In the genomic region with DNA sequence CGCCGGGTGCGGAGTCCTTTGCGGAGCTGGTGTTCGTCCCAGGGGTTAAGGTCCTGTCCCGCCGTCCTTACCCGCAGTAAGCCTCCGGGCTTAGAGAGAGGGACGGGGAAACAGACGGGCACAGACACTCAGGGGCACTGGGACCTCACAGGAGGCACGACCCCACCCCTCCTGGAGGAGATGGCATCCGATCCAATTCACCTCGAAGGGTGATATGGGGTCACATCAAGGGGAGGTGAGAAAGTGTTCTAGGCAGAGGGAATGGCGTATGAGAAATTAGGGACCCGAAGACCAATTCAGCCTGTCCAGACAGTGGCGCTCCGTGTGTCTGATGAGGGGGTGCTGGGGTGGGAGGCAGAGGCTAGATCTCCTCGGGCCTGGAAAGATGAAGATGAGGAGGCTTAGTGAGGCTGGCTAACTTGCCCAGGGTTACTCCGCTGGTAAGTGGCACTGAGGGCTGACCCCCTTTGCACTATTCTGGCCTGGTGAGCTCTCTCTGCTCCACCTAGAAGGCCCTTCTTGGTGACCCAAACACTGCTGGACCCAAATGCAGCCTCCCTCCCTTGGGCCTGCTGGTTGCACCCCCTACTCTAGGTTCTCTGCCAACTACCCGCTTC, we compare ENCODE assay signal across 6 cellular contexts. TPM values are rescaled to one million over a fixed set of nuclear protein-coding genes. Genes with fewer than 3 reads are reported as not detected.
DNase-seq lines count a peak whose midpoint lies in the region; ATAC-seq and TF ChIP-seq lines count a peak whose summit lies in the region.

No MANE protein-coding gene starts in this region.

- peak overlapping the region in 1 of 2 experiments; percentile 8 for H3K14ac ChIP-seq in mesenchymal stem cell (ENCODE audit: low read length in 2 of 2)

- no peak for TF ChIP-seq CTCF in Calu3 (IDR thresholded peaks at IDR 0.05; ENCODE audit: unreplicated experiment)

- ATAC-seq in activated T-helper 17 cell treated with anti-CD3 and anti-CD28 coated beads, Interleukin-2, amount 50 U/mL, for 72 hours (replicated peaks), result no peak

- H2BK15ac ChIP-seq in mesenchymal stem cell (ENCODE audit: low read depth, poor library complexity, severe bottlenecking), result peak overlapping the region; percentile 74

- H3K9me3 Mint-ChIP-seq in Calu3 (ENCODE audit: low read depth, unreplicated experiment), result no peaks in the 10 kb centered on the region
- no peaks in the 10 kb centered on the region for H3K9me3 Mint-ChIP-seq in activated T-helper 17 cell treated with anti-CD3 and anti-CD28 coated beads, Interleukin-2, amount 50 U/mL, for 72 hours

- H3K4me3 ChIP-seq in mesenchymal stem cell (ENCODE audit: insufficient read depth in 1 of 2, low read depth in 1 of 2, low read length in 2 of 2), result peak overlapping the region; percentile 58 to 76

- peak overlapping the region; percentile 96 for H4K8ac ChIP-seq in mesenchymal stem cell (ENCODE audit: low read length)

- CTCF ChIA-PET in Calu3 (lab: Charles Lee), result no interaction called here

- peak overlapping the region; percentile 75 for H2AFZ ChIP-seq in mesenchymal stem cell (ENCODE audit: low read depth, low read length)

- peak overlapping the region; percentile 22 for H2AK5ac ChIP-seq in mesenchymal stem cell (ENCODE audit: low read length, severe bottlenecking)

- no peak for DNase-seq in Calu3
- DNase-seq in mesenchymal stem cell, result no peak
- DNase-seq in NCI-H2196 treated with DMSO at 0.1 percent for 48 hours (lab: John Stamatoyannopoulos, UW; ENCODE audit: unreplicated experiment), result no peak
- DNase-seq in Kasumi-1 (lab: John Stamatoyannopoulos, UW), result no peak
- DNase-seq in NCI-H2029 treated with DMSO at 0.1 percent for 48 hours (lab: John Stamatoyannopoulos, UW), result no peak

- H3K4me1 ChIP-seq in mesenchymal stem cell (ENCODE audit: control insufficient read depth, insufficient read depth, low read depth, low read length), result peaks cover 13% of the 10 kb centered on the region

- H3K4me1 Mint-ChIP-seq in Calu3 (ENCODE audit: low read depth, unreplicated experiment), result peaks cover 39% of the 10 kb centered on the region
- H3K4me1 Mint-ChIP-seq in activated T-helper 17 cell treated with anti-CD3 and anti-CD28 coated beads, Interleukin-2, amount 50 U/mL, for 72 hours, result peaks cover 27% of the 10 kb centered on the region

- H3K27ac ChIP-seq in mesenchymal stem cell (ENCODE audit: low read length, poor library complexity, severe bottlenecking), result peak overlapping the region; percentile 97

- peak overlapping the region; percentile 90 for H3K9ac ChIP-seq in mesenchymal stem cell (ENCODE audit: low read length)

- BruUV-seq in Calu3 (replicated peaks; lab: Mats Ljungman, UMichigan), result no TSS peak

- peak overlapping the region; percentile 11 to 50 for H2BK12ac ChIP-seq in mesenchymal stem cell (ENCODE audit: low read length in 2 of 2)

- H2BK5ac ChIP-seq in mesenchymal stem cell (ENCODE audit: low read depth, low read length, poor library complexity, severe bottlenecking), result no peak overlapping the region

- peaks cover 3 to 14% of the 10 kb centered on the region in 2 experiments for H3K36me3 ChIP-seq in mesenchymal stem cell (ENCODE audit: control insufficient read depth in 1 of 2, insufficient read depth in 2 of 2, low read depth in 1 of 2, low read length in 2 of 2)

- H3K4me2 ChIP-seq in mesenchymal stem cell (ENCODE audit: low read length, poor library complexity, severe bottlenecking), result peak overlapping the region; percentile 83

- intact Hi-C loops in Calu3 (cut with micrococcal nuclease; ENCODE audit: unreplicated experiment), result no loop called here

- H3K27me3 ChIP-seq in mesenchymal stem cell (ENCODE audit: control insufficient read depth in 1 of 2, insufficient read depth in 1 of 2, low read length in 2 of 2), result no peaks in the 10 kb centered on the region

- H2BK120ac ChIP-seq in mesenchymal stem cell (ENCODE audit: low read depth, low read length), result peak overlapping the region; percentile 29

- H3K18ac ChIP-seq in mesenchymal stem cell (ENCODE audit: low read depth in 1 of 2, low read length in 2 of 2), result peak overlapping the region; percentile 98 to 99

- peak overlapping the region; percentile 75 for H3K4me3 Mint-ChIP-seq in Calu3 (ENCODE audit: low read depth, unreplicated experiment)
- peak overlapping the region; percentile 88 for H3K4me3 Mint-ChIP-seq in activated T-helper 17 cell treated with anti-CD3 and anti-CD28 coated beads, Interleukin-2, amount 50 U/mL, for 72 hours

- no peaks in the 10 kb centered on the region for H3K79me1 ChIP-seq in mesenchymal stem cell (replicated peaks; ENCODE audit: low read length, poor library complexity, severe bottlenecking)

- no peaks in the 10 kb centered on the region for H3K27me3 Mint-ChIP-seq in Calu3 (ENCODE audit: unreplicated experiment)
- no peaks in the 10 kb centered on the region for H3K27me3 Mint-ChIP-seq in activated T-helper 17 cell treated with anti-CD3 and anti-CD28 coated beads, Interleukin-2, amount 50 U/mL, for 72 hours

- H3K27ac Mint-ChIP-seq in Calu3 (ENCODE audit: unreplicated experiment), result peak overlapping the region; percentile 100
- H3K27ac Mint-ChIP-seq in activated T-helper 17 cell treated with anti-CD3 and anti-CD28 coated beads, Interleukin-2, amount 50 U/mL, for 72 hours, result peak overlapping the region; percentile 100

- H3K9me3 ChIP-seq in mesenchymal stem cell (ENCODE audit: control insufficient read depth, low read length), result no peaks in the 10 kb centered on the region

- WGBS in mesenchymal stem cell, result 57% methylated on average over 21 of the region's 21 CpGs

- H3K4ac ChIP-seq in mesenchymal stem cell (ENCODE audit: low read depth in 1 of 2, low read length in 2 of 2), result peak overlapping the region; percentile 82 to 90

- peaks cover 18% of the 10 kb centered on the region for H3K36me3 Mint-ChIP-seq in Calu3 (ENCODE audit: insufficient read depth, unreplicated experiment)
- peaks cover 24% of the 10 kb centered on the region for H3K36me3 Mint-ChIP-seq in activated T-helper 17 cell treated with anti-CD3 and anti-CD28 coated beads, Interleukin-2, amount 50 U/mL, for 72 hours (ENCODE audit: low read depth)

- H4K91ac ChIP-seq in mesenchymal stem cell (ENCODE audit: low read length), result peak overlapping the region; percentile 100

- no peak overlapping the region for H3K23ac ChIP-seq in mesenchymal stem cell (ENCODE audit: low read length in 2 of 2)

RNA-seq across cellular contexts. Expression of a gene that starts 12.1 kb away (rescaled TPM):
- total RNA-seq in Calu3 (2022), result 5.2 and 5.9 TPM in 2 replicates
- 10 to 100 TPM; 15.9 to 62.7 TPM for total RNA-seq in activated T-helper 17 cell treated with anti-CD3 and anti-CD28 coated beads, Interleukin-2, amount 50 U/mL, for 72 hours
- polyA plus RNA-seq in mesenchymal stem cell (2013, experiment 1 of 2), result 22.8 TPM
- polyA plus RNA-seq in mesenchymal stem cell (2013, experiment 2 of 2), result 20.2 TPM

RNA-seq across cellular contexts. Expression of a gene that starts 13.3 kb away (rescaled TPM):
- total RNA-seq in Calu3 (2022), result 0.66 and 0.69 TPM in 2 replicates
- total RNA-seq in activated T-helper 17 cell treated with anti-CD3 and anti-CD28 coated beads, Interleukin-2, amount 50 U/mL, for 72 hours, result 1 to 10 TPM in 1 of 2 donors, under 1 TPM in 1; 0.56 to 1.2 TPM
- polyA plus RNA-seq in mesenchymal stem cell (2013, experiment 1 of 2), result 0.08 TPM
- 0.11 TPM for polyA plus RNA-seq in mesenchymal stem cell (2013, experiment 2 of 2)

RNA-seq across cellular contexts. Expression of a gene that starts 20.3 kb away (rescaled TPM):
- total RNA-seq in Calu3 (2022), result 15.6 and 17.8 TPM in 2 replicates
- total RNA-seq in activated T-helper 17 cell treated with anti-CD3 and anti-CD28 coated beads, Interleukin-2, amount 50 U/mL, for 72 hours, result 10 to 100 TPM; 58.7 to 92.0 TPM
- 28.1 TPM for polyA plus RNA-seq in mesenchymal stem cell (2013, experiment 1 of 2)
- polyA plus RNA-seq in mesenchymal stem cell (2013, experiment 2 of 2), result 26.8 TPM

RNA-seq across cellular contexts. Expression of a gene that starts 22.6 kb away (rescaled TPM):
- total RNA-seq in Calu3 (2022), result 0.76 and 0.78 TPM in 2 replicates
- 1 to 10 TPM in 1 of 2 donors, under 1 TPM in 1; 0.64 to 1.1 TPM for total RNA-seq in activated T-helper 17 cell treated with anti-CD3 and anti-CD28 coated beads, Interleukin-2, amount 50 U/mL, for 72 hours
- polyA plus RNA-seq in mesenchymal stem cell (2013, experiment 1 of 2), result 0.57 TPM
- 0.70 TPM for polyA plus RNA-seq in mesenchymal stem cell (2013, experiment 2 of 2)

RNA-seq across cellular contexts. Expression of a gene that starts 32.5 kb away (rescaled TPM):
- 0.40 TPM in 1 of 2 replicates, not detected in the other for total RNA-seq in Calu3 (2022)
- 1 to 10 TPM in 1 of 2 donors, under 1 TPM in 1; 0.97 to 2.0 TPM for total RNA-seq in activated T-helper 17 cell treated with anti-CD3 and anti-CD28 coated beads, Interleukin-2, amount 50 U/mL, for 72 hours
- 0.10 TPM for polyA plus RNA-seq in mesenchymal stem cell (2013, experiment 1 of 2)
- polyA plus RNA-seq in mesenchymal stem cell (2013, experiment 2 of 2), result 0.05 TPM
